ENCODE assay signal across 31 cellular contexts in genomic region chr3:14208977-14209394, GRCh38. TPM values are rescaled to one million over a fixed set of nuclear protein-coding genes. Genes with fewer than 3 reads are reported as not detected.
A peak's percentile ranks its signal among the peaks of the same experiment; 100 is the strongest.
DNase-seq lines count a peak whose midpoint lies in the region; ATAC-seq and TF ChIP-seq lines count a peak whose summit lies in the region.
"Had no signal": no experiment of that assay in that cellular context is flagged by ENCODE, and none has a peak within 500 bp of the region (broad histone marks: within the 10 kb centered on the region; RNA-seq: fewer than 3 reads in every experiment).

No MANE protein-coding gene starts in this region.

- H3K4me2 ChIP-seq in osteoblast (ENCODE audit: insufficient read depth, low read length), result no peak overlapping the region
- H3K4me2 ChIP-seq: neural progenitor cell had no signal

- no peaks in the 10 kb centered on the region for H3K4me1 Mint-ChIP-seq in effector memory CD8-positive, alpha-beta T cell (ENCODE audit: low read depth in 2 of 2)
- H3K4me1 Mint-ChIP-seq: activated CD4-positive, alpha-beta T cell treated with anti-CD3 and anti-CD28 coated beads, Interleukin-2, amount 10 ng/mL, durations not matched to agents 7 days and 5 days; activated naive CD8-positive, alpha-beta T cell treated with anti-CD3 and anti-CD28 coated beads, Interleukin-2, amount 50 U/mL, for 24 hours; stimulated activated effector memory CD8-positive, alpha-beta T cell treated with anti-CD3 and anti-CD28 coated beads, Interleukin-12 subunit alpha, Interleukin-12 subunit beta, amount 100 ng/mL, for 72 hours had no signal

- peaks cover 0 to 9% of the 10 kb centered on the region in 2 donors for H3K27me3 Mint-ChIP-seq in effector memory CD8-positive, alpha-beta T cell
- H3K27me3 Mint-ChIP-seq: activated CD4-positive, alpha-beta T cell treated with anti-CD3 and anti-CD28 coated beads, Interleukin-2, amount 10 ng/mL, durations not matched to agents 7 days and 5 days; activated naive CD8-positive, alpha-beta T cell treated with anti-CD3 and anti-CD28 coated beads, Interleukin-2, amount 50 U/mL, for 24 hours; activated T-cell treated with anti-CD3 and anti-CD28 coated beads, Interleukin-2, amount 50 U/mL, for 24 hours had no signal

- TF ChIP-seq CTCF in fibroblast of the aortic adventitia (IDR thresholded peaks at IDR 0.05; ENCODE audit: insufficient read depth, low read length), result no peak
- no peak for TF ChIP-seq CTCF in osteoblast (IDR thresholded peaks at IDR 0.05; ENCODE audit: extremely low read depth, low read depth, low read length)
- no peak for TF ChIP-seq CTCF in ascending aorta (IDR thresholded peaks at IDR 0.05)

- no peaks in the 10 kb centered on the region for H3K36me3 Mint-ChIP-seq in effector memory CD8-positive, alpha-beta T cell (ENCODE audit: insufficient read depth)
- H3K36me3 Mint-ChIP-seq: neural progenitor cell had no signal

- H3K4me1 ChIP-seq in osteoblast (ENCODE audit: insufficient read depth, low read length), result peaks cover 59% of the 10 kb centered on the region
- H3K4me1 ChIP-seq in ascending aorta, result peaks cover 8 to 13% of the 10 kb centered on the region in 2 donors
- H3K4me1 ChIP-seq: BE2C had no signal

- H3K4me3 ChIP-seq in fibroblast of the aortic adventitia (ENCODE audit: low read depth, low read length) (no peak overlapping the region), osteoblast (ENCODE audit: insufficient read depth, low read length) (no peak overlapping the region), ascending aorta (no peak overlapping the region)
- H3K4me3 ChIP-seq: breast epithelium, neural progenitor cell had no signal

- no peaks in the 10 kb centered on the region for H3K36me3 ChIP-seq in osteoblast (ENCODE audit: insufficient read depth, low read length)
- no peaks in the 10 kb centered on the region for H3K36me3 ChIP-seq in ascending aorta
- H3K36me3 ChIP-seq: BE2C, breast epithelium, neural progenitor cell, WERI-Rb-1 had no signal

- H4K20me1 ChIP-seq in osteoblast (ENCODE audit: insufficient read depth, low read length), result no peaks in the 10 kb centered on the region

- no peak for ATAC-seq in effector memory CD8-positive, alpha-beta T cell (replicated peaks)
- ATAC-seq: activated naive CD8-positive, alpha-beta T cell treated with anti-CD3 and anti-CD28 coated beads, Interleukin-2, amount 50 U/mL, for 24 hours; PC-3; right cardiac atrium; stimulated activated effector memory CD8-positive, alpha-beta T cell treated with anti-CD3 and anti-CD28 coated beads, Interleukin-12 subunit alpha, Interleukin-12 subunit beta, amount 100 ng/mL, for 72 hours had no signal

- no peaks in the 10 kb centered on the region for H3K9me3 ChIP-seq in osteoblast (ENCODE audit: low read depth, low read length)
- no peaks in the 10 kb centered on the region for H3K9me3 ChIP-seq in ascending aorta
- H3K9me3 ChIP-seq: BE2C, breast epithelium had no signal

- H2AFZ ChIP-seq in osteoblast (ENCODE audit: low read length), result no peak overlapping the region
- H2AFZ ChIP-seq: neural progenitor cell had no signal

- H3K4me3 Mint-ChIP-seq in effector memory CD8-positive, alpha-beta T cell, result no peak overlapping the region
- H3K4me3 Mint-ChIP-seq: activated CD4-positive, alpha-beta T cell treated with anti-CD3 and anti-CD28 coated beads, Interleukin-2, amount 10 ng/mL, durations not matched to agents 7 days and 5 days; activated naive CD8-positive, alpha-beta T cell treated with anti-CD3 and anti-CD28 coated beads, Interleukin-2, amount 50 U/mL, for 24 hours; activated T-cell treated with anti-CD3 and anti-CD28 coated beads, Interleukin-2, amount 50 U/mL, for 24 hours; neural progenitor cell; stimulated activated effector memory CD8-positive, alpha-beta T cell treated with anti-CD3 and anti-CD28 coated beads, Interleukin-12 subunit alpha, Interleukin-12 subunit beta, amount 100 ng/mL, for 72 hours had no signal

- no peaks in the 10 kb centered on the region for H3K79me2 ChIP-seq in osteoblast (ENCODE audit: insufficient read depth, low read length)

- no peak overlapping the region for H3K27ac Mint-ChIP-seq in effector memory CD8-positive, alpha-beta T cell
- H3K27ac Mint-ChIP-seq: activated CD4-positive, alpha-beta T cell treated with anti-CD3 and anti-CD28 coated beads, Interleukin-2, amount 10 ng/mL, durations not matched to agents 7 days and 5 days; activated naive CD8-positive, alpha-beta T cell treated with anti-CD3 and anti-CD28 coated beads, Interleukin-2, amount 50 U/mL, for 24 hours; activated T-cell treated with anti-CD3 and anti-CD28 coated beads, Interleukin-2, amount 50 U/mL, for 24 hours; neural progenitor cell; stimulated activated effector memory CD8-positive, alpha-beta T cell treated with anti-CD3 and anti-CD28 coated beads, Interleukin-12 subunit alpha, Interleukin-12 subunit beta, amount 100 ng/mL, for 72 hours had no signal

- intact Hi-C loops in ascending aorta (cut with DNase I), result no loop called here

- DNase-seq in HCEC 1CT (peak; percentile 54), amniotic epithelial cell (ENCODE audit: low read depth) (peak; percentile 26), fibroblast of the aortic adventitia (ENCODE audit: low read depth) (peak; percentile 36), osteoblast (ENCODE audit: insufficient read length, low spot score, missing footprints) (no peak), OCI-M1 (lab: John Stamatoyannopoulos, UW) (no peak), ascending aorta (ENCODE audit: low spot score in 2 of 2) (no peak), NCI-H187 (lab: John Stamatoyannopoulos, UW) (no peak)
- DNase-seq in effector memory CD8-positive, alpha-beta T cell, result no peak
- DNase-seq: activated CD4-positive, alpha-beta T cell treated with anti-CD3 and anti-CD28 coated beads, Interleukin-2, amount 10 ng/mL, durations not matched to agents 7 days and 5 days; activated gamma-delta T cell treated with Interleukin-2 at 50 U/mL for 16 hours; activated naive CD8-positive, alpha-beta T cell treated with anti-CD3 and anti-CD28 coated beads, Interleukin-2, amount 50 U/mL, for 24 hours; activated T-cell treated with anti-CD3 and anti-CD28 coated beads, Interleukin-2, amount 50 U/mL, for 24 hours; BE2C; effector memory CD4-positive, alpha-beta T cell; erythroblast; GDM1; H7; NCI-H1417 treated with DMSO at 0.1 percent for 48 hours; NCI-H2107; PC-3; posterior cingulate gyrus; right cardiac atrium; Right ventricle myocardium superior; stimulated activated CD4-positive, alpha-beta T cell treated with anti-CD3 and anti-CD28 coated beads, Interleukin-12 subunit alpha, Interleukin-12 subunit beta, amount 100 ng/mL, for 4 hours; stimulated activated CD4-positive, alpha-beta T cell treated with anti-CD3 and anti-CD28 coated beads, Interleukin-4, amount 100 ng/mL, for 1 hour; SW 1271; T-helper 9 cell; WERI-Rb-1 had no signal

- no peaks in the 10 kb centered on the region for H3K9me3 Mint-ChIP-seq in effector memory CD8-positive, alpha-beta T cell
- H3K9me3 Mint-ChIP-seq: activated CD4-positive, alpha-beta T cell treated with anti-CD3 and anti-CD28 coated beads, Interleukin-2, amount 10 ng/mL, durations not matched to agents 7 days and 5 days; activated naive CD8-positive, alpha-beta T cell treated with anti-CD3 and anti-CD28 coated beads, Interleukin-2, amount 50 U/mL, for 24 hours; activated T-cell treated with anti-CD3 and anti-CD28 coated beads, Interleukin-2, amount 50 U/mL, for 24 hours; neural progenitor cell; stimulated activated effector memory CD8-positive, alpha-beta T cell treated with anti-CD3 and anti-CD28 coated beads, Interleukin-12 subunit alpha, Interleukin-12 subunit beta, amount 100 ng/mL, for 72 hours had no signal

- H3K27me3 ChIP-seq in osteoblast (ENCODE audit: insufficient read depth, low read length), result no peaks in the 10 kb centered on the region
- no peaks in the 10 kb centered on the region for H3K27me3 ChIP-seq in ascending aorta
- H3K27me3 ChIP-seq: BE2C, breast epithelium, neural progenitor cell had no signal

- H3K27ac ChIP-seq in osteoblast (ENCODE audit: low read depth, low read length), result peak overlapping the region; percentile 83
- no peak overlapping the region for H3K27ac ChIP-seq in ascending aorta
- H3K27ac ChIP-seq: breast epithelium, neural progenitor cell, WERI-Rb-1 had no signal

RNA-seq across cellular contexts. Expression of gene LSM3, which starts 30.4 kb away (rescaled TPM):
- total RNA-seq in fibroblast of the aortic adventitia (ENCODE audit: low replicate concordance) (5.6 and 15.6 TPM in 2 replicates), osteoblast (5.1 and 5.6 TPM in 2 replicates), ascending aorta (3.9 TPM)

RNA-seq across cellular contexts. Expression of gene XPC, which starts 30.6 kb away (rescaled TPM):
- 61.6 and 186 TPM in 2 replicates for total RNA-seq in fibroblast of the aortic adventitia (ENCODE audit: low replicate concordance)
- 50.1 and 52.1 TPM in 2 replicates for total RNA-seq in osteoblast
- 48.9 TPM for total RNA-seq in ascending aorta

Comparison
In these comparisons a context has a peak if more than half of its experiments do, and no peak if none do; other contexts are left out.
1. DNase-seq: peak in HCEC 1CT (single experiment), amniotic epithelial cell (single experiment) and fibroblast of the aortic adventitia (single experiment); none in osteoblast (single experiment), OCI-M1 (single experiment), effector memory CD8-positive, alpha-beta T cell (0 of 3), ascending aorta (0 of 2) and NCI-H187 (0 of 2).